ENCODE assay signal across 1 cellular context in the genomic region with DNA sequence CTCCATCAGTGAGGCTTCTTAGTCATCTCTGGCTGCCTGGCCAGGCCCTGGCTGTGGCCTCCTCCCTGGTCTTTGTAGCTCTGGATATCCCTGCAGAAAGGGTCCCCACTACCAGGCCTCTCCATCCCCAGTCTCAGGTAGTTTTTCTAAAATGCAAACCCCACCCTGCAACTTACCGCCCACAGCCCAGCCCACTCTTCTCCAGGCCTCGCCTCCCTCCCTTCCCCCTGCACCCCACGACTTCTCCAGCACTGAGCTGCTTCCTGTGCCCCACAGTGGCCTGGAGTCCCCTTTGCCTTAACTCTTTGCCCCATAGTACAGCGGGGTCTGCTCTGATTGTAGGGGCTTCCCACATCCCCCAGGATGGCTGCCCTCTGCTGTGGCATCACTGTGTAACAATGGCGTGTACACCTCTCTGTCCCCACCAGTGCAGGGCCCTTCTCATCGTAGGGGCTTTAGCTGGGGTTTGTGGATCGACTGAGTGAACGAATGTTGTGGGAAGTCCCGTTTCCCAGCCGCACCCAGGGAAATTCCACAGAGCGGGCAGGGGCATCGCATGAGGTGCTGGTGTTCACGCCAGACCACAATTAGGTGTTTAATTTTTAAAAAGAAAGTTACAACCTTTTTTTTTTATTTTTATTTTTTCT.
TF ChIP-seq lines count a peak whose summit lies in the region.

No MANE protein-coding gene starts in this region.

TF ChIP-seq in GM12878, 131 proteins besides CTCF, POLR2A, EP300 and RAD21 (continued from another document):
- TF ChIP-seq, protein P1, sequence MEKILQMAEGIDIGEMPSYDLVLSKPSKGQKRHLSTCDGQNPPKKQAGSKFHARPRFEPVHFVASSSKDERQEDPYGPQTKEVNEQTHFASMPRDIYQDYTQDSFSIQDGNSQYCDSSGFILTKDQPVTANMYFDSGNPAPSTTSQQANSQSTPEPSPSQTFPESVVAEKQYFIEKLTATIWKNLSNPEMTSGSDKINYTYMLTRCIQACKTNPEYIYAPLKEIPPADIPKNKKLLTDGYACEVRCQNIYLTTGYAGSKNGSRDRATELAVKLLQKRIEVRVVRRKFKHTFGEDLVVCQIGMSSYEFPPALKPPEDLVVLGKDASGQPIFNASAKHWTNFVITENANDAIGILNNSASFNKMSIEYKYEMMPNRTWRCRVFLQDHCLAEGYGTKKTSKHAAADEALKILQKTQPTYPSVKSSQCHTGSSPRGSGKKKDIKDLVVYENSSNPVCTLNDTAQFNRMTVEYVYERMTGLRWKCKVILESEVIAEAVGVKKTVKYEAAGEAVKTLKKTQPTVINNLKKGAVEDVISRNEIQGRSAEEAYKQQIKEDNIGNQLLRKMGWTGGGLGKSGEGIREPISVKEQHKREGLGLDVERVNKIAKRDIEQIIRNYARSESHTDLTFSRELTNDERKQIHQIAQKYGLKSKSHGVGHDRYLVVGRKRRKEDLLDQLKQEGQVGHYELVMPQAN (conservative IDR thresholded peaks at IDR 0.05): no peak
- TF ChIP-seq JUNB (IDR thresholded peaks at IDR 0.05): no peak
- TF ChIP-seq POLR2AphosphoS2 (IDR thresholded peaks at IDR 0.05; ENCODE audit: low read depth, low read length): no peak
- TF ChIP-seq, protein P2, sequence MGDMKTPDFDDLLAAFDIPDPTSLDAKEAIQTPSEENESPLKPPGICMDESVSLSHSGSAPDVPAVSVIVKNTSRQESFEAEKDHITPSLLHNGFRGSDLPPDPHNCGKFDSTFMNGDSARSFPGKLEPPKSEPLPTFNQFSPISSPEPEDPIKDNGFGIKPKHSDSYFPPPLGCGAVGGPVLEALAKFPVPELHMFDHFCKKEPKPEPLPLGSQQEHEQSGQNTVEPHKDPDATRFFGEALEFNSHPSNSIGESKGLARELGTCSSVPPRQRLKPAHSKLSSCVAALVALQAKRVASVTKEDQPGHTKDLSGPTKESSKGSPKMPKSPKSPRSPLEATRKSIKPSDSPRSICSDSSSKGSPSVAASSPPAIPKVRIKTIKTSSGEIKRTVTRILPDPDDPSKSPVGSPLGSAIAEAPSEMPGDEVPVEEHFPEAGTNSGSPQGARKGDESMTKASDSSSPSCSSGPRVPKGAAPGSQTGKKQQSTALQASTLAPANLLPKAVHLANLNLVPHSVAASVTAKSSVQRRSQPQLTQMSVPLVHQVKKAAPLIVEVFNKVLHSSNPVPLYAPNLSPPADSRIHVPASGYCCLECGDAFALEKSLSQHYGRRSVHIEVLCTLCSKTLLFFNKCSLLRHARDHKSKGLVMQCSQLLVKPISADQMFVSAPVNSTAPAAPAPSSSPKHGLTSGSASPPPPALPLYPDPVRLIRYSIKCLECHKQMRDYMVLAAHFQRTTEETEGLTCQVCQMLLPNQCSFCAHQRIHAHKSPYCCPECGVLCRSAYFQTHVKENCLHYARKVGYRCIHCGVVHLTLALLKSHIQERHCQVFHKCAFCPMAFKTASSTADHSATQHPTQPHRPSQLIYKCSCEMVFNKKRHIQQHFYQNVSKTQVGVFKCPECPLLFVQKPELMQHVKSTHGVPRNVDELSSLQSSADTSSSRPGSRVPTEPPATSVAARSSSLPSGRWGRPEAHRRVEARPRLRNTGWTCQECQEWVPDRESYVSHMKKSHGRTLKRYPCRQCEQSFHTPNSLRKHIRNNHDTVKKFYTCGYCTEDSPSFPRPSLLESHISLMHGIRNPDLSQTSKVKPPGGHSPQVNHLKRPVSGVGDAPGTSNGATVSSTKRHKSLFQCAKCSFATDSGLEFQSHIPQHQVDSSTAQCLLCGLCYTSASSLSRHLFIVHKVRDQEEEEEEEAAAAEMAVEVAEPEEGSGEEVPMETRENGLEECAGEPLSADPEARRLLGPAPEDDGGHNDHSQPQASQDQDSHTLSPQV (IDR thresholded peaks at IDR 0.05): no peak
- TF ChIP-seq, protein P3, sequence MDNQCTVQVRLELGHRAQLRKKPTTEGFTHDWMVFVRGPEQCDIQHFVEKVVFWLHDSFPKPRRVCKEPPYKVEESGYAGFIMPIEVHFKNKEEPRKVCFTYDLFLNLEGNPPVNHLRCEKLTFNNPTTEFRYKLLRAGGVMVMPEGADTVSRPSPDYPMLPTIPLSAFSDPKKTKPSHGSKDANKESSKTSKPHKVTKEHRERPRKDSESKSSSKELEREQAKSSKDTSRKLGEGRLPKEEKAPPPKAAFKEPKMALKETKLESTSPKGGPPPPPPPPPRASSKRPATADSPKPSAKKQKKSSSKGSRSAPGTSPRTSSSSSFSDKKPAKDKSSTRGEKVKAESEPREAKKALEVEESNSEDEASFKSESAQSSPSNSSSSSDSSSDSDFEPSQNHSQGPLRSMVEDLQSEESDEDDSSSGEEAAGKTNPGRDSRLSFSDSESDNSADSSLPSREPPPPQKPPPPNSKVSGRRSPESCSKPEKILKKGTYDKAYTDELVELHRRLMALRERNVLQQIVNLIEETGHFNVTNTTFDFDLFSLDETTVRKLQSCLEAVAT (IDR thresholded peaks at IDR 0.05): no peak
- TF ChIP-seq SMARCA5 (IDR thresholded peaks at IDR 0.05): peak; percentile 18; the same call in 1 of the 2 replicates
- no peak for TF ChIP-seq SREBF1 (IDR thresholded peaks at IDR 0.05; ENCODE audit: low read length)
- no peak for TF ChIP-seq PML (IDR thresholded peaks at IDR 0.05; ENCODE audit: low read length)
- peak; percentile 55 for TF ChIP-seq RELA (IDR thresholded peaks at IDR 0.05; ENCODE audit: borderline replicate concordance, partially characterized antibody)
- no peak for TF ChIP-seq SP1 (IDR thresholded peaks at IDR 0.05; ENCODE audit: low read depth, low read length)
- no peak for TF ChIP-seq LARP7 (IDR thresholded peaks at IDR 0.05)
- TF ChIP-seq GABPA (IDR thresholded peaks at IDR 0.05; ENCODE audit: low read depth): no peak
- TF ChIP-seq, protein P4, sequence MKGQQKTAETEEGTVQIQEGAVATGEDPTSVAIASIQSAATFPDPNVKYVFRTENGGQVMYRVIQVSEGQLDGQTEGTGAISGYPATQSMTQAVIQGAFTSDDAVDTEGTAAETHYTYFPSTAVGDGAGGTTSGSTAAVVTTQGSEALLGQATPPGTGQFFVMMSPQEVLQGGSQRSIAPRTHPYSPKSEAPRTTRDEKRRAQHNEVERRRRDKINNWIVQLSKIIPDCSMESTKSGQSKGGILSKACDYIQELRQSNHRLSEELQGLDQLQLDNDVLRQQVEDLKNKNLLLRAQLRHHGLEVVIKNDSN (IDR thresholded peaks at IDR 0.05; ENCODE audit: borderline replicate concordance, extremely low read length, insufficient read depth, low read depth, low read length): no peak
- TF ChIP-seq SREBF2 (IDR thresholded peaks at IDR 0.05; ENCODE audit: low read length): no peak
- TF ChIP-seq HDAC6 (IDR thresholded peaks at IDR 0.05; ENCODE audit: unreplicated experiment): no peak
- TF ChIP-seq EED (IDR thresholded peaks at IDR 0.05; ENCODE audit: low read depth): peak; percentile 13; the same call in 1 of the 2 replicates
- no peak for TF ChIP-seq RBBP5 (conservative IDR thresholded peaks at IDR 0.05)
- no peak for TF ChIP-seq STAT1 (conservative IDR thresholded peaks at IDR 0.05)
- no peak for TF ChIP-seq MYC (IDR thresholded peaks at IDR 0.05; ENCODE audit: insufficient read depth, insufficient read length, insufficient replicate concordance, low read length, severe bottlenecking)
- TF ChIP-seq FOS (IDR thresholded peaks at IDR 0.05; ENCODE audit: borderline replicate concordance, extremely low read depth, insufficient read length): no peak
- no peak for TF ChIP-seq RB1 (IDR thresholded peaks at IDR 0.05; ENCODE audit: borderline replicate concordance)
- TF ChIP-seq ZNF24 (IDR thresholded peaks at IDR 0.05): 0 out of 2 replicates have a peak, but pooled peaks have one; percentile 69
- TF ChIP-seq, protein P5, sequence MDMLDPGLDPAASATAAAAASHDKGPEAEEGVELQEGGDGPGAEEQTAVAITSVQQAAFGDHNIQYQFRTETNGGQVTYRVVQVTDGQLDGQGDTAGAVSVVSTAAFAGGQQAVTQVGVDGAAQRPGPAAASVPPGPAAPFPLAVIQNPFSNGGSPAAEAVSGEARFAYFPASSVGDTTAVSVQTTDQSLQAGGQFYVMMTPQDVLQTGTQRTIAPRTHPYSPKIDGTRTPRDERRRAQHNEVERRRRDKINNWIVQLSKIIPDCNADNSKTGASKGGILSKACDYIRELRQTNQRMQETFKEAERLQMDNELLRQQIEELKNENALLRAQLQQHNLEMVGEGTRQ (IDR thresholded peaks at IDR 0.05; ENCODE audit: borderline replicate concordance, low read depth, low read length): no peak
- TF ChIP-seq, protein P6, sequence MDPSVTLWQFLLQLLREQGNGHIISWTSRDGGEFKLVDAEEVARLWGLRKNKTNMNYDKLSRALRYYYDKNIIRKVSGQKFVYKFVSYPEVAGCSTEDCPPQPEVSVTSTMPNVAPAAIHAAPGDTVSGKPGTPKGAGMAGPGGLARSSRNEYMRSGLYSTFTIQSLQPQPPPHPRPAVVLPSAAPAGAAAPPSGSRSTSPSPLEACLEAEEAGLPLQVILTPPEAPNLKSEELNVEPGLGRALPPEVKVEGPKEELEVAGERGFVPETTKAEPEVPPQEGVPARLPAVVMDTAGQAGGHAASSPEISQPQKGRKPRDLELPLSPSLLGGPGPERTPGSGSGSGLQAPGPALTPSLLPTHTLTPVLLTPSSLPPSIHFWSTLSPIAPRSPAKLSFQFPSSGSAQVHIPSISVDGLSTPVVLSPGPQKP (IDR thresholded peaks at IDR 0.05; ENCODE audit: low read depth, low read length): no peak
- TF ChIP-seq RUNX3 (IDR thresholded peaks at IDR 0.05; ENCODE audit: low read length): peak; percentile 64
- TF ChIP-seq RFX5 (IDR thresholded peaks at IDR 0.05; ENCODE audit: low read depth, low read length): no peak
- no peak for TF ChIP-seq MYB (IDR thresholded peaks at IDR 0.05; ENCODE audit: borderline replicate concordance, low read depth, low read length)
- peak; percentile 56; the same call in 1 of the 2 replicates for TF ChIP-seq IKZF1 (conservative IDR thresholded peaks at IDR 0.05)
- TF ChIP-seq GATAD2B (conservative IDR thresholded peaks at IDR 0.05; ENCODE audit: low read depth): no peak; the same call in 1 of the 2 replicates
- no peak for TF ChIP-seq KAT2A (conservative IDR thresholded peaks at IDR 0.05; ENCODE audit: control insufficient read depth, low read depth, low read length)
- TF ChIP-seq, protein P7, sequence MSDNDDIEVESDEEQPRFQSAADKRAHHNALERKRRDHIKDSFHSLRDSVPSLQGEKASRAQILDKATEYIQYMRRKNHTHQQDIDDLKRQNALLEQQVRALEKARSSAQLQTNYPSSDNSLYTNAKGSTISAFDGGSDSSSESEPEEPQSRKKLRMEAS (IDR thresholded peaks at IDR 0.05; ENCODE audit: low read depth, low read length): no peak
- no peak for TF ChIP-seq PAX5 (IDR thresholded peaks at IDR 0.05; ENCODE audit: borderline replicate concordance, low read depth, low read length)
- TF ChIP-seq NFXL1 (IDR thresholded peaks at IDR 0.05; ENCODE audit: borderline replicate concordance): no peak
- TF ChIP-seq, protein P8, sequence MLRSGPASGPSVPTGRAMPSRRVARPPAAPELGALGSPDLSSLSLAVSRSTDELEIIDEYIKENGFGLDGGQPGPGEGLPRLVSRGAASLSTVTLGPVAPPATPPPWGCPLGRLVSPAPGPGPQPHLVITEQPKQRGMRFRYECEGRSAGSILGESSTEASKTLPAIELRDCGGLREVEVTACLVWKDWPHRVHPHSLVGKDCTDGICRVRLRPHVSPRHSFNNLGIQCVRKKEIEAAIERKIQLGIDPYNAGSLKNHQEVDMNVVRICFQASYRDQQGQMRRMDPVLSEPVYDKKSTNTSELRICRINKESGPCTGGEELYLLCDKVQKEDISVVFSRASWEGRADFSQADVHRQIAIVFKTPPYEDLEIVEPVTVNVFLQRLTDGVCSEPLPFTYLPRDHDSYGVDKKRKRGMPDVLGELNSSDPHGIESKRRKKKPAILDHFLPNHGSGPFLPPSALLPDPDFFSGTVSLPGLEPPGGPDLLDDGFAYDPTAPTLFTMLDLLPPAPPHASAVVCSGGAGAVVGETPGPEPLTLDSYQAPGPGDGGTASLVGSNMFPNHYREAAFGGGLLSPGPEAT (IDR thresholded peaks at IDR 0.05; ENCODE audit: low read depth): peak; percentile 87
